In the genomic region with DNA sequence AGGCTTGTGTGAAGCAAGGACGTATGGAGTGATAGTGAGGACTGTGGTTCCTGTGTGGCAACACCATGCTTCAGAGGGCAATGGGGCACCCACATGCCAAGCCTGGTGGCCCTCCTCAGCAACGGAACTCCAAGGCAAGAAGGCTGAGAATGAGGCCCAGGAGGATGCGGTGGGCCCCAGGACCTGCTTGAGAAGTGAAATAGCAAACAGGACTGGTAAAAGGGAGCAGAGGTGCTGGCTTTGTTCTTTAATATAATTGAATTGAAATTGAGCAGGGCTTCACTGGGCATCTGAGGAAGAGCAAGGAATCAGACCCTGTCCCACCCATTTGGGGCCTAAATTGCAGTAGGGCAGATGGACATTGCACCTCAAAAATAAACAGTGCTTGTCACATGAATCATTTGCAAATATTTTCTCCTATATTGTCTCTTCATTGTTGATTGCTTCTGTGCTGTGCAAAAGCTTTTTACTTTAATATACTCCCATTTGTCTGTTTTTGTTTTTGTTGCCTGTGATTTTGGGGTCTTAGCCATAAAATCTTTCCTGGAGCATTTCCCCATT, we compare ENCODE assay signal across 1 cellular context.
A peak's percentile ranks its signal among the peaks of the same experiment; 100 is the strongest.
TF ChIP-seq lines count a peak whose summit lies in the region.

No MANE protein-coding gene starts in this region.

TF ChIP-seq in HepG2, 621 proteins besides CTCF, POLR2A, EP300 and RAD21 (continued from another document and continues in another):
- 0 out of 2 replicates have a peak, but pooled peaks have one; percentile 53 for TF ChIP-seq SP5 (CRISPR knock-in tag; IDR thresholded peaks at IDR 0.05; ENCODE audit: borderline replicate concordance, low read depth)
- TF ChIP-seq ZMYM3 (CRISPR knock-in tag; IDR thresholded peaks at IDR 0.05), result no peak
- TF ChIP-seq ZNF317 (CRISPR knock-in tag; IDR thresholded peaks at IDR 0.05), result no peak
- no peak for TF ChIP-seq NFAT5 (CRISPR knock-in tag; IDR thresholded peaks at IDR 0.05)
- TF ChIP-seq TAF1 (CRISPR knock-in tag; IDR thresholded peaks at IDR 0.05), result no peak
- TF ChIP-seq, protein P1, sequence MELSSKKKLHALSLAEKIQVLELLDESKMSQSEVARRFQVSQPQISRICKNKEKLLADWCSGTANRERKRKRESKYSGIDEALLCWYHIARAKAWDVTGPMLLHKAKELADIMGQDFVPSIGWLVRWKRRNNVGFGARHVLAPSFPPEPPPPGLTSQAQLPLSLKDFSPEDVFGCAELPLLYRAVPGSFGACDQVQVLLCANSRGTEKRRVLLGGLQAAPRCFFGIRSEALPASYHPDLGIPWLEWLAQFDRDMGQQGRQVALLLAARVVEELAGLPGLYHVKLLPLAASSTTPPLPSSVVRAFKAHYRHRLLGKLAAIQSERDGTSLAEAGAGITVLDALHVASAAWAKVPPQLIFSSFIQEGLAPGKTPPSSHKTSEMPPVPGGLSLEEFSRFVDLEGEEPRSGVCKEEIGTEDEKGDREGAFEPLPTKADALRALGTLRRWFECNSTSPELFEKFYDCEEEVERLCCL (CRISPR knock-in tag; IDR thresholded peaks at IDR 0.05; ENCODE audit: borderline replicate concordance), result no peak
- no peak for TF ChIP-seq ARNTL (CRISPR knock-in tag; IDR thresholded peaks at IDR 0.05)
- no peak for TF ChIP-seq GZF1 (CRISPR knock-in tag; IDR thresholded peaks at IDR 0.05)
- TF ChIP-seq KAT7 (CRISPR knock-in tag; IDR thresholded peaks at IDR 0.05; ENCODE audit: borderline replicate concordance), result no peak
- TF ChIP-seq ZFP1 (CRISPR knock-in tag; IDR thresholded peaks at IDR 0.05), result no peak
- TF ChIP-seq HNF4G (IDR thresholded peaks at IDR 0.05; ENCODE audit: borderline replicate concordance, low read depth, low read length), result peak; percentile 35; the same call in 1 of the 2 replicates
- TF ChIP-seq HNF4G (CRISPR knock-in tag; IDR thresholded peaks at IDR 0.05; ENCODE audit: borderline replicate concordance, low read depth), result no peak
- TF ChIP-seq POGK (CRISPR knock-in tag; conservative IDR thresholded peaks at IDR 0.05), result no peak
- TF ChIP-seq ZNF17 (CRISPR knock-in tag; IDR thresholded peaks at IDR 0.05), result no peak
- TF ChIP-seq HNF4A (CRISPR knock-in tag; IDR thresholded peaks at IDR 0.05), result peak; percentile 74
- peak; percentile 70; the same call in 1 of the 2 replicates for TF ChIP-seq TFE3 (CRISPR knock-in tag; IDR thresholded peaks at IDR 0.05)
- TF ChIP-seq ZNF543 (CRISPR knock-in tag; IDR thresholded peaks at IDR 0.05), result peak; percentile 88
- no peak for TF ChIP-seq MYC (CRISPR knock-in tag; IDR thresholded peaks at IDR 0.05; ENCODE audit: borderline replicate concordance)
- no peak for TF ChIP-seq ZBTB4 (CRISPR knock-in tag; IDR thresholded peaks at IDR 0.05; ENCODE audit: borderline replicate concordance)
- TF ChIP-seq ASH2L (IDR thresholded peaks at IDR 0.05; ENCODE audit: insufficient read length, low read depth, low read length), result peak; percentile 30
- TF ChIP-seq FOXP1 (IDR thresholded peaks at IDR 0.05), result no peak
- TF ChIP-seq FOXP1 (CRISPR knock-in tag; IDR thresholded peaks at IDR 0.05), result peak; percentile 38; the same call in 1 of the 2 replicates
- TF ChIP-seq, protein P2, sequence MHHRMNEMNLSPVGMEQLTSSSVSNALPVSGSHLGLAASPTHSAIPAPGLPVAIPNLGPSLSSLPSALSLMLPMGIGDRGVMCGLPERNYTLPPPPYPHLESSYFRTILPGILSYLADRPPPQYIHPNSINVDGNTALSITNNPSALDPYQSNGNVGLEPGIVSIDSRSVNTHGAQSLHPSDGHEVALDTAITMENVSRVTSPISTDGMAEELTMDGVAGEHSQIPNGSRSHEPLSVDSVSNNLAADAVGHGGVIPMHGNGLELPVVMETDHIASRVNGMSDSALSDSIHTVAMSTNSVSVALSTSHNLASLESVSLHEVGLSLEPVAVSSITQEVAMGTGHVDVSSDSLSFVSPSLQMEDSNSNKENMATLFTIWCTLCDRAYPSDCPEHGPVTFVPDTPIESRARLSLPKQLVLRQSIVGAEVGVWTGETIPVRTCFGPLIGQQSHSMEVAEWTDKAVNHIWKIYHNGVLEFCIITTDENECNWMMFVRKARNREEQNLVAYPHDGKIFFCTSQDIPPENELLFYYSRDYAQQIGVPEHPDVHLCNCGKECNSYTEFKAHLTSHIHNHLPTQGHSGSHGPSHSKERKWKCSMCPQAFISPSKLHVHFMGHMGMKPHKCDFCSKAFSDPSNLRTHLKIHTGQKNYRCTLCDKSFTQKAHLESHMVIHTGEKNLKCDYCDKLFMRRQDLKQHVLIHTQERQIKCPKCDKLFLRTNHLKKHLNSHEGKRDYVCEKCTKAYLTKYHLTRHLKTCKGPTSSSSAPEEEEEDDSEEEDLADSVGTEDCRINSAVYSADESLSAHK (CRISPR knock-in tag; IDR thresholded peaks at IDR 0.05; ENCODE audit: borderline replicate concordance), result no peak
- TF ChIP-seq, protein P3, sequence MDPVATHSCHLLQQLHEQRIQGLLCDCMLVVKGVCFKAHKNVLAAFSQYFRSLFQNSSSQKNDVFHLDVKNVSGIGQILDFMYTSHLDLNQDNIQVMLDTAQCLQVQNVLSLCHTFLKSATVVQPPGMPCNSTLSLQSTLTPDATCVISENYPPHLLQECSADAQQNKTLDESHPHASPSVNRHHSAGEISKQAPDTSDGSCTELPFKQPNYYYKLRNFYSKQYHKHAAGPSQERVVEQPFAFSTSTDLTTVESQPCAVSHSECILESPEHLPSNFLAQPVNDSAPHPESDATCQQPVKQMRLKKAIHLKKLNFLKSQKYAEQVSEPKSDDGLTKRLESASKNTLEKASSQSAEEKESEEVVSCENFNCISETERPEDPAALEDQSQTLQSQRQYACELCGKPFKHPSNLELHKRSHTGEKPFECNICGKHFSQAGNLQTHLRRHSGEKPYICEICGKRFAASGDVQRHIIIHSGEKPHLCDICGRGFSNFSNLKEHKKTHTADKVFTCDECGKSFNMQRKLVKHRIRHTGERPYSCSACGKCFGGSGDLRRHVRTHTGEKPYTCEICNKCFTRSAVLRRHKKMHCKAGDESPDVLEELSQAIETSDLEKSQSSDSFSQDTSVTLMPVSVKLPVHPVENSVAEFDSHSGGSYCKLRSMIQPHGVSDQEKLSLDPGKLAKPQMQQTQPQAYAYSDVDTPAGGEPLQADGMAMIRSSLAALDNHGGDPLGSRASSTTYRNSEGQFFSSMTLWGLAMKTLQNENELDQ (CRISPR knock-in tag; IDR thresholded peaks at IDR 0.05; ENCODE audit: borderline replicate concordance), result no peak
- TF ChIP-seq CENPT (CRISPR knock-in tag; IDR thresholded peaks at IDR 0.05; ENCODE audit: low read depth), result no peak
- no peak for TF ChIP-seq MBNL3 (CRISPR knock-in tag; conservative IDR thresholded peaks at IDR 0.05)
- TF ChIP-seq, protein P4, sequence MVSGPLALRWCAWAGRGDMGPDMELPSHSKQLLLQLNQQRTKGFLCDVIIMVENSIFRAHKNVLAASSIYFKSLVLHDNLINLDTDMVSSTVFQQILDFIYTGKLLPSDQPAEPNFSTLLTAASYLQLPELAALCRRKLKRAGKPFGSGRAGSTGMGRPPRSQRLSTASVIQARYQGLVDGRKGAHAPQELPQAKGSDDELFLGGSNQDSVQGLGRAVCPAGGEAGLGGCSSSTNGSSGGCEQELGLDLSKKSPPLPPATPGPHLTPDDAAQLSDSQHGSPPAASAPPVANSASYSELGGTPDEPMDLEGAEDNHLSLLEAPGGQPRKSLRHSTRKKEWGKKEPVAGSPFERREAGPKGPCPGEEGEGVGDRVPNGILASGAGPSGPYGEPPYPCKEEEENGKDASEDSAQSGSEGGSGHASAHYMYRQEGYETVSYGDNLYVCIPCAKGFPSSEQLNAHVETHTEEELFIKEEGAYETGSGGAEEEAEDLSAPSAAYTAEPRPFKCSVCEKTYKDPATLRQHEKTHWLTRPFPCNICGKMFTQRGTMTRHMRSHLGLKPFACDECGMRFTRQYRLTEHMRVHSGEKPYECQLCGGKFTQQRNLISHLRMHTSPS (CRISPR knock-in tag; IDR thresholded peaks at IDR 0.05; ENCODE audit: low read depth), result peak; percentile 58; the same call in 1 of the 2 replicates
- TF ChIP-seq MED8 (CRISPR knock-in tag; IDR thresholded peaks at IDR 0.05; ENCODE audit: insufficient replicate concordance), result no peak
- no peak for TF ChIP-seq LCORL (IDR thresholded peaks at IDR 0.05)
- TF ChIP-seq LCORL (CRISPR knock-in tag; IDR thresholded peaks at IDR 0.05), result peak; percentile 68
- peak; percentile 49; the same call in 1 of the 2 replicates for TF ChIP-seq FOSL2 (CRISPR knock-in tag; IDR thresholded peaks at IDR 0.05)
- TF ChIP-seq, protein P5, sequence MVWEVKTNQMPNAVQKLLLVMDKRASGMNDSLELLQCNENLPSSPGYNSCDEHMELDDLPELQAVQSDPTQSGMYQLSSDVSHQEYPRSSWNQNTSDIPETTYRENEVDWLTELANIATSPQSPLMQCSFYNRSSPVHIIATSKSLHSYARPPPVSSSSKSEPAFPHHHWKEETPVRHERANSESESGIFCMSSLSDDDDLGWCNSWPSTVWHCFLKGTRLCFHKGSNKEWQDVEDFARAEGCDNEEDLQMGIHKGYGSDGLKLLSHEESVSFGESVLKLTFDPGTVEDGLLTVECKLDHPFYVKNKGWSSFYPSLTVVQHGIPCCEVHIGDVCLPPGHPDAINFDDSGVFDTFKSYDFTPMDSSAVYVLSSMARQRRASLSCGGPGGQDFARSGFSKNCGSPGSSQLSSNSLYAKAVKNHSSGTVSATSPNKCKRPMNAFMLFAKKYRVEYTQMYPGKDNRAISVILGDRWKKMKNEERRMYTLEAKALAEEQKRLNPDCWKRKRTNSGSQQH (CRISPR knock-in tag; IDR thresholded peaks at IDR 0.05; ENCODE audit: low read depth), result no peak
